8 cellular contexts compared by ENCODE assay signal in genomic region chr3:53134631-53135232, GRCh38. TPM values are rescaled to one million over a fixed set of nuclear protein-coding genes. Genes with fewer than 3 reads are reported as not detected.
DNase-seq lines count a peak whose midpoint lies in the region; ATAC-seq, FAIRE-seq and TF ChIP-seq lines count a peak whose summit lies in the region.

No MANE protein-coding gene starts in this region.

- intact Hi-C loops in PC-9 (cut with micrococcal nuclease; ENCODE audit: unreplicated experiment) (loop anchor here (1.0 to 2.0 kb wide), 2 partner anchors 20 to 62 kb away; no protein-coding TSS in a partner anchor), pancreas (cut with DNase I) (loop anchor here in 1 of 3 donors (5.0 kb wide), 1 partner anchor 63 kb away; no protein-coding TSS in a partner anchor)

- ATAC-seq in GM18858 (IDR thresholded peaks at IDR 0.05; ENCODE audit: unreplicated experiment) (peak; percentile 56), HG03521 (IDR thresholded peaks at IDR 0.05; ENCODE audit: unreplicated experiment) (peak; percentile 38), pancreas (peak; percentile 77 to 87 (median 86))
- peak; percentile 70 for ATAC-seq in activated T-helper 17 cell treated with anti-CD3 and anti-CD28 coated beads, Interleukin-2, amount 50 U/mL, for 72 hours (replicated peaks)

- H3K79me2 ChIP-seq in PC-9 (ENCODE audit: low read depth), result peaks cover 4% of the 10 kb centered on the region

- no peak overlapping the region for H3K4me3 ChIP-seq in AG10803 (ENCODE audit: low read length)
- H3K4me3 ChIP-seq in PC-9, result no peak overlapping the region
- H3K4me3 ChIP-seq in pancreas, result no peak overlapping the region

- H3F3A ChIP-seq in PC-9 (ENCODE audit: insufficient read depth, low read depth), result 0 out of 2 replicates have a peak, but pooled peaks cover 4% of the 10 kb centered on the region

- TF ChIP-seq CTCF in AG10803 (conservative IDR thresholded peaks at IDR 0.05; ENCODE audit: low read length), result peak; percentile 83
- TF ChIP-seq CTCF in PC-9 (conservative IDR thresholded peaks at IDR 0.05), result peak; percentile 79
- peak; percentile 77 to 82 (median 80) for TF ChIP-seq CTCF in pancreas (IDR thresholded peaks at IDR 0.05)
- peak; percentile 79 for TF ChIP-seq CTCF in type B pancreatic cell (conservative IDR thresholded peaks at IDR 0.05)

- H3K4me1 ChIP-seq in PC-9 (replicated peaks; ENCODE audit: insufficient read depth) (peaks cover 9% of the 10 kb centered on the region; the same call in 1 of the 2 replicates), pancreas (peaks cover 6 to 11% (median 9%) of the 10 kb centered on the region in 3 donors)

- H2AFZ ChIP-seq in PC-9, result no peak overlapping the region

- no peaks in the 10 kb centered on the region for H3K27me3 Mint-ChIP-seq in activated T-helper 17 cell treated with anti-CD3 and anti-CD28 coated beads, Interleukin-2, amount 50 U/mL, for 72 hours
- no peaks in the 10 kb centered on the region for H3K27me3 Mint-ChIP-seq in type B pancreatic cell

- H3K4me2 ChIP-seq in PC-9, result no peak overlapping the region

- H3K27me3 ChIP-seq in PC-9 (ENCODE audit: insufficient read depth, low read depth), result no peaks in the 10 kb centered on the region
- no peaks in the 10 kb centered on the region for H3K27me3 ChIP-seq in pancreas

- no peak overlapping the region for H3K4me3 Mint-ChIP-seq in activated T-helper 17 cell treated with anti-CD3 and anti-CD28 coated beads, Interleukin-2, amount 50 U/mL, for 72 hours
- H3K4me3 Mint-ChIP-seq in type B pancreatic cell, result no peak overlapping the region

- no TSS peak for BruUV-seq in PC-9 (replicated peaks; lab: Mats Ljungman, UMichigan)

- whole genome bisulfite sequencing in pancreas, 2 donors, result 15 to 18% methylated on average over 6 of the region's 6 CpGs

- no peaks in the 10 kb centered on the region for H3K36me3 Mint-ChIP-seq in activated T-helper 17 cell treated with anti-CD3 and anti-CD28 coated beads, Interleukin-2, amount 50 U/mL, for 72 hours (ENCODE audit: low read depth)
- no peaks in the 10 kb centered on the region for H3K36me3 Mint-ChIP-seq in type B pancreatic cell

- no peaks in the 10 kb centered on the region for H3K9me2 ChIP-seq in PC-9 (ENCODE audit: insufficient read depth)

- H3K27ac ChIP-seq in PC-9 (no peak overlapping the region), pancreas (peak overlapping the region in 1 of 4 donors; percentile 20)

- peaks cover 8% of the 10 kb centered on the region for H3K4me1 Mint-ChIP-seq in activated T-helper 17 cell treated with anti-CD3 and anti-CD28 coated beads, Interleukin-2, amount 50 U/mL, for 72 hours
- peaks cover 20% of the 10 kb centered on the region for H3K4me1 Mint-ChIP-seq in type B pancreatic cell (ENCODE audit: unreplicated experiment)

- H3K9me3 ChIP-seq in PC-9 (ENCODE audit: insufficient read depth, low read depth), result no peaks in the 10 kb centered on the region
- H3K9me3 ChIP-seq in pancreas, result no peaks in the 10 kb centered on the region

- H3K9me3 Mint-ChIP-seq in activated T-helper 17 cell treated with anti-CD3 and anti-CD28 coated beads, Interleukin-2, amount 50 U/mL, for 72 hours, result no peaks in the 10 kb centered on the region
- no peaks in the 10 kb centered on the region for H3K9me3 Mint-ChIP-seq in type B pancreatic cell

- FAIRE-seq in pancreas (lab: Jason Lieb, UNC), result no peak

- POLR2A ChIA-PET in PC-9 (lab: Charles Lee; ENCODE audit: unreplicated experiment), result interaction anchor here (0.7 kb wide), 2 partner anchors 26 to 63 kb away, joined by 3 to 15 read pairs; no protein-coding TSS in a partner anchor

- CTCF ChIA-PET in PC-9 (lab: Charles Lee), result interaction anchor here (0.8 to 1.5 kb wide), 3 partner anchors 16 to 62 kb away, joined by 3 to 7 read pairs (median 5); no protein-coding TSS in a partner anchor

- no peaks in the 10 kb centered on the region for H4K20me1 ChIP-seq in PC-9 (ENCODE audit: insufficient read depth)

- peak; percentile 60 for DNase-seq in AG10803 (ENCODE audit: low read depth)
- peak; percentile 54 to 81 for DNase-seq in PC-9
- DNase-seq in foreskin melanocyte, result peak; percentile 47
- DNase-seq in pancreas, result peak; percentile 83 to 96 (median 88)
- no peak for DNase-seq in type B pancreatic cell (ENCODE audit: extremely low spot score, unreplicated experiment)

- no peak overlapping the region for H3K27ac Mint-ChIP-seq in activated T-helper 17 cell treated with anti-CD3 and anti-CD28 coated beads, Interleukin-2, amount 50 U/mL, for 72 hours
- no peak overlapping the region for H3K27ac Mint-ChIP-seq in type B pancreatic cell

- no peaks in the 10 kb centered on the region for H3K36me3 ChIP-seq in PC-9 (ENCODE audit: low read depth)
- H3K36me3 ChIP-seq in pancreas, result no peaks in the 10 kb centered on the region

RNA-seq across cellular contexts. Expression of gene RFT1, which starts 4.5 kb away (rescaled TPM):
- 30.8 and 31.0 TPM in 2 replicates for total RNA-seq in PC-9 (2021)
- 10 to 100 TPM; 24.6 to 42.0 TPM for total RNA-seq in activated T-helper 17 cell treated with anti-CD3 and anti-CD28 coated beads, Interleukin-2, amount 50 U/mL, for 72 hours
- total RNA-seq in pancreas, result 10 to 100 TPM; 10.4 to 20.4 (median 17.8) TPM
- polyA plus RNA-seq in pancreas, result 1 to 10 TPM; 6.9 TPM
- 23.4 and 31.0 TPM in 2 replicates for total RNA-seq in type B pancreatic cell (ENCODE audit: low replicate concordance)

RNA-seq across cellular contexts. Expression of gene PRKCD, which starts 26.3 kb away (rescaled TPM):
- total RNA-seq in PC-9 (2021) (30.1 and 34.3 TPM in 2 replicates), pancreas (10 to 100 TPM; 10.7 to 32.5 (median 14.6) TPM), type B pancreatic cell (ENCODE audit: low replicate concordance) (24.0 and 37.4 TPM in 2 replicates)
- 10 to 100 TPM; 20.4 to 21.8 TPM for total RNA-seq in activated T-helper 17 cell treated with anti-CD3 and anti-CD28 coated beads, Interleukin-2, amount 50 U/mL, for 72 hours
- 10 to 100 TPM; 13.4 to 22.6 TPM for polyA plus RNA-seq in pancreas
